Comparison of ENCODE assay signal across 1 cellular context in genomic region chr11:119403021-119403420, GRCh38.
TF ChIP-seq lines count a peak whose summit lies in the region.

No MANE protein-coding gene starts in this region.

TF ChIP-seq in HepG2, 621 proteins besides CTCF, POLR2A, EP300 and RAD21:
- no peak for TF ChIP-seq TGIF2 (CRISPR knock-in tag; IDR thresholded peaks at IDR 0.05)
- no peak for TF ChIP-seq ZNF142 (CRISPR knock-in tag; IDR thresholded peaks at IDR 0.05)
- TF ChIP-seq NBN (conservative IDR thresholded peaks at IDR 0.05): no peak
- no peak for TF ChIP-seq IRX3 (CRISPR knock-in tag; IDR thresholded peaks at IDR 0.05; ENCODE audit: borderline replicate concordance, low read depth)
- TF ChIP-seq STAG1 (CRISPR knock-in tag; IDR thresholded peaks at IDR 0.05): no peak
- TF ChIP-seq ZNF558 (CRISPR knock-in tag; IDR thresholded peaks at IDR 0.05; ENCODE audit: borderline replicate concordance): no peak
- no peak for TF ChIP-seq NKX3-1 (CRISPR knock-in tag; IDR thresholded peaks at IDR 0.05)
- TF ChIP-seq SP2 (CRISPR knock-in tag; IDR thresholded peaks at IDR 0.05): no peak
- no peak for TF ChIP-seq BRCA1 (CRISPR knock-in tag; IDR thresholded peaks at IDR 0.05)
- no peak for TF ChIP-seq KDM2A (CRISPR knock-in tag; IDR thresholded peaks at IDR 0.05; ENCODE audit: borderline replicate concordance, low read depth)
